8 cellular contexts compared by ENCODE assay signal in genomic region chr10:87092356-87092860, GRCh38. TPM values are rescaled to one million over a fixed set of nuclear protein-coding genes. Genes with fewer than 3 reads are reported as not detected.
A peak's percentile ranks its signal among the peaks of the same experiment; 100 is the strongest.
DNase-seq lines count a peak whose midpoint lies in the region; ATAC-seq, FAIRE-seq and TF ChIP-seq lines count a peak whose summit lies in the region.

No MANE protein-coding gene starts in this region.

- CTCF ChIA-PET in A549 (lab: Yijun Ruan, JAX), result interaction anchor here (0.6 to 2.4 kb wide), 5 partner anchors 15 to 153 kb away, joined by 3 to 9 read pairs (median 3); partner anchors contain the start of gene ADIRF
- CTCF ChIA-PET in HEK293 (lab: Yijun Ruan, JAX), result interaction anchor here (0.8 to 1.6 kb wide), 3 partner anchors 10 to 450 kb away, joined by 3 to 5 read pairs (median 3); no protein-coding TSS in a partner anchor

- no peak for TF ChIP-seq RAD21 in A549 (conservative IDR thresholded peaks at IDR 0.05 in 1 of 2, IDR thresholded peaks at IDR 0.05 in 1 of 2)

- DNase-seq in A549 (ENCODE audit: low read depth in 1 of 2, low spot score in 1 of 2) (no peak), body of pancreas (peak in 1 of 4 donors; percentile 14), SKM-1 (lab: John Stamatoyannopoulos, UW; ENCODE audit: unreplicated experiment) (no peak)

- WGBS in A549 (ENCODE audit: missing lambda C conversion rate), result 14% methylated on average over 7 of the region's 7 CpGs
- WGBS in body of pancreas, 2 donors, result 6 to 9% methylated on average over 7 of the region's 7 CpGs
- 62% methylated on average over 7 of the region's 7 CpGs for WGBS in thymus

- H3K4me1 ChIP-seq in A549, result peaks cover 42% of the 10 kb centered on the region
- peaks cover 15% of the 10 kb centered on the region; the same call in 1 of the 2 replicates for H3K4me1 ChIP-seq in HEK293 (ENCODE audit: control insufficient read depth, insufficient read depth, low read length)
- H3K4me1 ChIP-seq in body of pancreas, result peaks cover 55% of the 10 kb centered on the region
- peaks cover 15% of the 10 kb centered on the region for H3K4me1 ChIP-seq in thymus (ENCODE audit: control insufficient read depth, insufficient read depth, low read length)

- no peak for TF ChIP-seq CTCF in A549 (IDR thresholded peaks at IDR 0.05)
- no peak for TF ChIP-seq CTCF in HEK293 (tag by site-specific recombination; IDR thresholded peaks at IDR 0.05)
- TF ChIP-seq CTCF in body of pancreas (IDR thresholded peaks at IDR 0.05), result no peak

- intact Hi-C loops in body of pancreas (cut with DNase I), result no loop called here

- ATAC-seq in A549 (no peak), body of pancreas (no peak), HG03025 (IDR thresholded peaks at IDR 0.05; ENCODE audit: low FRiP score, unreplicated experiment) (no peak), GM18867 (IDR thresholded peaks at IDR 0.05; ENCODE audit: unreplicated experiment) (no peak)

- no peak for TF ChIP-seq EP300 in A549 (IDR thresholded peaks at IDR 0.05)

- H3K4me3 ChIP-seq in A549 (peak overlapping the region; percentile 92), HEK293 (ENCODE audit: low read depth, low read length) (peak overlapping the region; percentile 61), body of pancreas (peak overlapping the region in 1 of 2 donors; percentile 61), thymus (ENCODE audit: low read length) (peak overlapping the region; percentile 91)

- H3K36me3 ChIP-seq in HEK293 (ENCODE audit: control insufficient read depth in 2 of 2, insufficient read depth in 1 of 2, low read length in 2 of 2), result peaks cover 4 to 16% of the 10 kb centered on the region in 2 experiments; a peak in 2 of 3 replicates
- no peaks in the 10 kb centered on the region for H3K36me3 ChIP-seq in body of pancreas (replicated peaks in 1 of 2; ENCODE audit: insufficient read depth in 1 of 2, low read depth in 2 of 2)
- no peaks in the 10 kb centered on the region for H3K36me3 ChIP-seq in thymus (ENCODE audit: control insufficient read depth, insufficient read depth)

- H3K27ac ChIP-seq in A549 (peak overlapping the region; percentile 95 to 97; a peak in 5 of 6 replicates), HEK293 (ENCODE audit: extremely low read depth, low read depth, low read length) (no peak overlapping the region), body of pancreas (peak overlapping the region; percentile 96 to 99 (median 98)), layer of hippocampus (ENCODE audit: low read depth, low read length) (peak overlapping the region; percentile 88), thymus (ENCODE audit: low read depth) (no peak overlapping the region)

- POLR2A ChIA-PET in A549 (lab: Yijun Ruan, JAX) (no interaction called here), HEK293 (lab: Yijun Ruan, JAX) (interaction anchor here (1.4 kb wide), 1 partner anchor 335 kb away, joined by 4 read pairs; no protein-coding TSS in a partner anchor)

- H3K4me2 ChIP-seq in A549, result peak overlapping the region; percentile 94

- H3K9me3 ChIP-seq in A549 (no peaks in the 10 kb centered on the region), HEK293 (ENCODE audit: control insufficient read depth, insufficient read depth, low read depth, low read length) (no peaks in the 10 kb centered on the region), body of pancreas (no peaks in the 10 kb centered on the region), thymus (ENCODE audit: control insufficient read depth) (no peaks in the 10 kb centered on the region)

- no peak for FAIRE-seq in A549 (lab: Jason Lieb, UNC)

- no peaks in the 10 kb centered on the region for H3K27me3 ChIP-seq in body of pancreas
- H3K27me3 ChIP-seq in layer of hippocampus (ENCODE audit: control insufficient read depth, insufficient read depth, low read length), result no peaks in the 10 kb centered on the region
- H3K27me3 ChIP-seq in thymus (ENCODE audit: control insufficient read depth, insufficient read depth), result no peaks in the 10 kb centered on the region

- TF ChIP-seq POLR2A in A549 (IDR thresholded peaks at IDR 0.05; ENCODE audit: low read length) (no peak), body of pancreas (IDR thresholded peaks at IDR 0.05) (no peak)

TF ChIP-seq in A549, 52 proteins besides CTCF, POLR2A, EP300 and RAD21:
- no peak for TF ChIP-seq ESRRA (IDR thresholded peaks at IDR 0.05; ENCODE audit: borderline replicate concordance, low read length)
- TF ChIP-seq ZC3H11A (IDR thresholded peaks at IDR 0.05), result no peak
- no peak for TF ChIP-seq RCOR1 (IDR thresholded peaks at IDR 0.05; ENCODE audit: low read depth, low read length)
- no peak for TF ChIP-seq NFE2L2 (conservative IDR thresholded peaks at IDR 0.05; ENCODE audit: low read length)
- no peak for TF ChIP-seq RNF2 (IDR thresholded peaks at IDR 0.05; ENCODE audit: borderline replicate concordance, low read depth)
- TF ChIP-seq JUN (IDR thresholded peaks at IDR 0.05), result no peak
- no peak for TF ChIP-seq HES2 (IDR thresholded peaks at IDR 0.05)

TF ChIP-seq in HEK293, 187 proteins besides CTCF, POLR2A, EP300 and RAD21:
- TF ChIP-seq, protein P1, sequence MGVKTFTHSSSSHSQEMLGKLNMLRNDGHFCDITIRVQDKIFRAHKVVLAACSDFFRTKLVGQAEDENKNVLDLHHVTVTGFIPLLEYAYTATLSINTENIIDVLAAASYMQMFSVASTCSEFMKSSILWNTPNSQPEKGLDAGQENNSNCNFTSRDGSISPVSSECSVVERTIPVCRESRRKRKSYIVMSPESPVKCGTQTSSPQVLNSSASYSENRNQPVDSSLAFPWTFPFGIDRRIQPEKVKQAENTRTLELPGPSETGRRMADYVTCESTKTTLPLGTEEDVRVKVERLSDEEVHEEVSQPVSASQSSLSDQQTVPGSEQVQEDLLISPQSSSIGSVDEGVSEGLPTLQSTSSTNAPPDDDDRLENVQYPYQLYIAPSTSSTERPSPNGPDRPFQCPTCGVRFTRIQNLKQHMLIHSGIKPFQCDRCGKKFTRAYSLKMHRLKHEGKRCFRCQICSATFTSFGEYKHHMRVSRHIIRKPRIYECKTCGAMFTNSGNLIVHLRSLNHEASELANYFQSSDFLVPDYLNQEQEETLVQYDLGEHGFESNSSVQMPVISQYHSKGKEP (tag by site-specific recombination; IDR thresholded peaks at IDR 0.05), result no peak
- TF ChIP-seq ZNF692 (tag by site-specific recombination; IDR thresholded peaks at IDR 0.05), result peak; percentile 42; the same call in 1 of the 2 replicates
- TF ChIP-seq MEIS1 (CRISPR knock-in tag; IDR thresholded peaks at IDR 0.05; ENCODE audit: borderline replicate concordance), result no peak
- TF ChIP-seq ZNF184 (tag by site-specific recombination; IDR thresholded peaks at IDR 0.05), result no peak
- no peak for TF ChIP-seq GLI2 (tag by site-specific recombination; IDR thresholded peaks at IDR 0.05; ENCODE audit: borderline replicate concordance, low read depth)
- TF ChIP-seq ZBTB17 (tag by site-specific recombination; IDR thresholded peaks at IDR 0.05), result peak; percentile 85
- TF ChIP-seq ZNF394 (tag by site-specific recombination; IDR thresholded peaks at IDR 0.05; ENCODE audit: borderline replicate concordance), result no peak
- TF ChIP-seq ZNF311 (tag by site-specific recombination; IDR thresholded peaks at IDR 0.05; ENCODE audit: borderline replicate concordance), result no peak
- TF ChIP-seq ZNF660 (tag by site-specific recombination; IDR thresholded peaks at IDR 0.05), result no peak
- TF ChIP-seq ZNF221 (tag by site-specific recombination; IDR thresholded peaks at IDR 0.05; ENCODE audit: borderline replicate concordance), result no peak
- TF ChIP-seq ZFP69B (tag by site-specific recombination; IDR thresholded peaks at IDR 0.05), result peak; percentile 52
- no peak for TF ChIP-seq ZNF830 (tag by site-specific recombination; IDR thresholded peaks at IDR 0.05; ENCODE audit: low read depth)
- 0 out of 2 replicates have a peak, but pooled peaks have one; percentile 47 for TF ChIP-seq TRIM28 (IDR thresholded peaks at IDR 0.05; ENCODE audit: borderline replicate concordance, low read length)
- TF ChIP-seq ZNF768 (tag by site-specific recombination; IDR thresholded peaks at IDR 0.05), result no peak
- no peak for TF ChIP-seq ZNF112 (tag by site-specific recombination; IDR thresholded peaks at IDR 0.05)
- 0 out of 2 replicates have a peak, but pooled peaks have one; percentile 9 for TF ChIP-seq SCRT2 (tag by site-specific recombination; IDR thresholded peaks at IDR 0.05)
TF ChIP-seq in HEK293: peak in this region for 5.

RNA-seq across cellular contexts. Expression of gene GLUD1, which starts 2.2 kb away (rescaled TPM):
- 117 and 118 TPM in 2 replicates for polyA plus RNA-seq in A549 (2011; rRNA removed)
- 37.9 and 43.4 TPM in 2 replicates for polyA plus RNA-seq in A549 (2012; cell fraction: cytosol; rRNA removed)
- polyA plus RNA-seq in A549 (2012; cell fraction: nucleus; rRNA removed), result 31.6 and 38.5 TPM in 2 replicates
- 71.6 to 74.4 TPM (median 72.7 TPM) in 3 replicates for polyA plus RNA-seq in A549 (2017; fragmentation: RNase III; extraction: RNeasy Plus Mini Kit Qiagen cat#74134 plus additional on column Dnase treatment)
- 71.5 and 74.9 TPM in 2 replicates for polyA minus RNA-seq in A549 (2011; rRNA and poly(A)+ RNA removed)
- total RNA-seq in body of pancreas, result 10 to 100 TPM; 72.1 to 74.5 TPM
- 65.9 TPM for polyA plus RNA-seq in thymus

RNA-seq across cellular contexts. Expression of gene SHLD2, which starts 2.6 kb away (rescaled TPM):
- 39.9 and 45.4 TPM in 2 replicates for polyA plus RNA-seq in A549 (2011; rRNA removed)
- 7.3 and 8.5 TPM in 2 replicates for polyA plus RNA-seq in A549 (2012; cell fraction: cytosol; rRNA removed)
- polyA plus RNA-seq in A549 (2012; cell fraction: nucleus; rRNA removed), result 4.6 and 6.5 TPM in 2 replicates
- 22.9 to 25.4 TPM (median 24.4 TPM) in 3 replicates for polyA plus RNA-seq in A549 (2017; fragmentation: RNase III; extraction: RNeasy Plus Mini Kit Qiagen cat#74134 plus additional on column Dnase treatment)
- polyA minus RNA-seq in A549 (2011; rRNA and poly(A)+ RNA removed), result 11.0 and 13.9 TPM in 2 replicates
- total RNA-seq in body of pancreas, result 10 to 100 TPM; 15.2 to 16.3 TPM
- 17.9 TPM for polyA plus RNA-seq in thymus

Comparison
In these comparisons a context has a peak if more than half of its experiments do, and no peak if none do; other contexts are left out.
1. H3K27ac ChIP-seq: peak in A549 (2 of 2), body of pancreas (4 of 4) and layer of hippocampus (single experiment); none in HEK293 (single experiment) and thymus (single experiment).